In the genomic region with DNA sequence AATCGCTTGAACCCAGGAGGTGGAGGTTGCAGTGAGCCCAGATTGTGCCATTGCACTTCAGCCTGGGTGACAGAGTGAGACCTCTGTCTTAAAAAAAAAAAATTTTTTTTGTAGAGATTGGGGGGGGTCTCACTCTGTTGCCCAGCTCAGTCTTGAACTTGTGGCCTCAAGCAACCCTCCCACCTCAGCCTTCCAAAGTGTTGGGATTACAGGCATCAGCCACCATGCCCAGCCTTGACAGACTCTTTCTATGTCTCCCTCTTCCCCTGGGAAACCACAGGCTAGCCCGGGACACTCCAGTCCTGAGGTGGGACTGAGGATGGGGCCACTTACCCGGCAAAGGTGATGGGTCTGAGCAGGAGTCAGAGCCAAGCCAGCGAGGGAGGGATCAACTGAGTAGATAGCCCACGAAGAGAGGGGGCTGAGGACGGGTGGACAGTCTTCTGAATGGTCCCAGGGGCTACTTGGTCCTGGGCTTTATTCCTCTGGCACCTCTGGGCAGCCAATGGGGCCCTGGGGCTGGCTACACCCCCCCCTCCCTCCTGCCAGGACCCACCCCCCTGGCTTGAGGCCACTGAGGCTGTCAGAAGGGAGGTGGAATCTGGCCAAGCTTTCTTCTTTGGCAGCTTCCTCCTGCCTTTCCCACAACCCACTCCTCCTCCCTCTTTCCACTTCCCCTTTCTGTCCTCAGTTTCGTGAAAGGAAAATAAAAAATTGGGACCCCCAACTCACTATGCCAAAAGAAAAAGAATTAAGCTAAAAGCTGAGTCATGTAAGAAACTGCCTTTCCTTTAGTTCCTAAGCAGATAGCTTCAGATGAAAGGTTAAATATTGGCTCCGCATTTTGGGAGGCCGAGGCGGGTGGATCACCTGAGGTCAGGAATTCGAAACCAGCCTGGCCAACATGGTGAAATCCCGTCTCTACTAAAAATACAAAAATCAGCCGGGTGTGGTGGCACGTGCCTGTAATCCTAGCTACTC, we compare ENCODE assay signal across 9 cellular contexts. TPM values are rescaled to one million over a fixed set of nuclear protein-coding genes. Genes with fewer than 3 reads are reported as not detected.
DNase-seq lines count a peak whose midpoint lies in the region; ATAC-seq and TF ChIP-seq lines count a peak whose summit lies in the region.
"Had no signal": no experiment of that assay in that cellular context is flagged by ENCODE, and none has a peak within 500 bp of the region (broad histone marks: within the 10 kb centered on the region; RNA-seq: fewer than 3 reads in every experiment).

A gene with protein sequence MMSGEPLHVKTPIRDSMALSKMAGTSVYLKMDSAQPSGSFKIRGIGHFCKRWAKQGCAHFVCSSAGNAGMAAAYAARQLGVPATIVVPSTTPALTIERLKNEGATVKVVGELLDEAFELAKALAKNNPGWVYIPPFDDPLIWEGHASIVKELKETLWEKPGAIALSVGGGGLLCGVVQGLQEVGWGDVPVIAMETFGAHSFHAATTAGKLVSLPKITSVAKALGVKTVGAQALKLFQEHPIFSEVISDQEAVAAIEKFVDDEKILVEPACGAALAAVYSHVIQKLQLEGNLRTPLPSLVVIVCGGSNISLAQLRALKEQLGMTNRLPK (minus strand): TSS at position 453 of the 981 bp plus-strand sequence. CDS start 4,179 bp downstream, outside the sequence.

- no peaks in the 10 kb centered on the region for H3K9me3 ChIP-seq in mucosa of descending colon

- in situ Hi-C loops in GM13977 (cut with MboI; ENCODE audit: low pct_unique_long_range_greater_than_20kb, low sequenced_read_pairs, unreplicated experiment) = loop anchor here (25.0 kb wide), 1 partner anchor 216 kb away; a partner anchor contains a TSS

- peaks cover 2% of the 10 kb centered on the region for H3K27me3 Mint-ChIP-seq in dendritic cell treated with granulocyte-macrophage colony-stimulating factor and Interleukin-4, amounts not matched to agents 40 ng/mL and 50 ng/mL, for 4 days

- no peak within 1 kb of the TSS for H3K4me3 ChIP-seq in mucosa of descending colon

- H3K36me3 Mint-ChIP-seq in dendritic cell treated with granulocyte-macrophage colony-stimulating factor and Interleukin-4, amounts not matched to agents 40 ng/mL and 50 ng/mL, for 4 days (ENCODE audit: low read depth) = no peaks in the 10 kb centered on the region

- intact Hi-C loops in dendritic cell treated with granulocyte-macrophage colony-stimulating factor and Interleukin-4, amounts not matched to agents 40 ng/mL and 50 ng/mL, for 4 days (cut with micrococcal nuclease) = no loop called here
- intact Hi-C loops in mucosa of descending colon (cut with DNase I, micrococcal nuclease) = no loop called here

- peak; percentile 65 for ATAC-seq in mucosa of descending colon
- ATAC-seq in HG03108 (IDR thresholded peaks at IDR 0.05; ENCODE audit: unreplicated experiment) = no peak

- H3K27ac Mint-ChIP-seq in dendritic cell treated with granulocyte-macrophage colony-stimulating factor and Interleukin-4, amounts not matched to agents 40 ng/mL and 50 ng/mL, for 4 days = peak within 1 kb of the TSS; percentile 80

- H3K4me1 ChIP-seq in mucosa of descending colon (ENCODE audit: low read depth) = no peaks in the 10 kb centered on the region

- H3K9me3 Mint-ChIP-seq in dendritic cell treated with granulocyte-macrophage colony-stimulating factor and Interleukin-4, amounts not matched to agents 40 ng/mL and 50 ng/mL, for 4 days = no peaks in the 10 kb centered on the region

- H3K36me3 ChIP-seq in mucosa of descending colon (ENCODE audit: low read depth) = no peaks in the 10 kb centered on the region

- no peak for TF ChIP-seq CTCF in mucosa of descending colon (IDR thresholded peaks at IDR 0.05)
- TF ChIP-seq CTCF in GM13977 (IDR thresholded peaks at IDR 0.05; ENCODE audit: extremely low read depth, insufficient read depth, missing control alignments) = no peak

- H3K4me1 Mint-ChIP-seq in dendritic cell treated with granulocyte-macrophage colony-stimulating factor and Interleukin-4, amounts not matched to agents 40 ng/mL and 50 ng/mL, for 4 days (ENCODE audit: low read depth) = peaks cover 50% of the 10 kb centered on the region

- peak within 1 kb of the TSS; percentile 65 for H3K4me3 Mint-ChIP-seq in dendritic cell treated with granulocyte-macrophage colony-stimulating factor and Interleukin-4, amounts not matched to agents 40 ng/mL and 50 ng/mL, for 4 days

- DNase-seq in CD1c-positive myeloid dendritic cell (ENCODE audit: extremely low spot score) = peak; percentile 71
- DNase-seq in NOMO-1 (lab: John Stamatoyannopoulos, UW; ENCODE audit: unreplicated experiment in 2 of 2) = peak; percentile 13 to 21
- peak in 2 of 3 donors; percentile 45 to 51 for DNase-seq in mucosa of descending colon
- DNase-seq in NCI-H526 treated with DMSO at 0.1 percent for 48 hours (lab: John Stamatoyannopoulos, UW) = no peak
- no peak for DNase-seq in epidermal melanocyte (ENCODE audit: insufficient read length, low spot score)
- no peak for DNase-seq in GM13977 (ENCODE audit: low spot score)
- DNase-seq: glutamatergic neuron had no signal

RNA-seq across cellular contexts. Expression of the gene that starts here (rescaled TPM):
- total RNA-seq in mucosa of descending colon = 1 to 10 TPM in 2 of 3 donors, under 1 TPM in 1; 0.44 to 3.9 (median 3.2) TPM

Comparison
In these comparisons a context has a peak if more than half of its experiments do, and no peak if none do; other contexts are left out.
1. DNase-seq: peak in CD1c-positive myeloid dendritic cell (single experiment), NOMO-1 (2 of 2) and mucosa of descending colon (2 of 3); none in NCI-H526 treated with DMSO at 0.1 percent for 48 hours (single experiment), epidermal melanocyte (single experiment) and GM13977 (single experiment).